24 cellular contexts compared by ENCODE assay signal in genomic region chr7:116776046-116776445, GRCh38.
A peak's percentile ranks its signal among the peaks of the same experiment; 100 is the strongest.
DNase-seq lines count a peak whose midpoint lies in the region; ATAC-seq, FAIRE-seq and TF ChIP-seq lines count a peak whose summit lies in the region.
"Had no signal": no experiment of that assay in that cellular context is flagged by ENCODE, and none has a peak within 500 bp of the region (broad histone marks: within the 10 kb centered on the region; RNA-seq: fewer than 3 reads in every experiment).

No MANE protein-coding gene starts in this region.

- no peak for TF ChIP-seq EP300 in A549 (IDR thresholded peaks at IDR 0.05)

- in situ Hi-C loops in brain microvascular endothelial cell (cut with HindIII; ENCODE audit: low pct_ligation_motif_present, low sequenced_read_pairs) = no loop called here

- DNase-seq in A549 (ENCODE audit: low read depth in 1 of 2, low spot score in 1 of 2) (no peak), HFFc6 (no peak), brain microvascular endothelial cell (no peak), GDM1 (lab: John Stamatoyannopoulos, UW) (no peak), NCI-H1436 (lab: John Stamatoyannopoulos, UW) (no peak)
- no peak for DNase-seq in activated T-cell treated with anti-CD3 and anti-CD28 coated beads, Interleukin-2, amount 50 U/mL, for 72 hours
- no peak for DNase-seq in effector memory CD4-positive, alpha-beta T cell
- DNase-seq: activated CD8-positive, alpha-beta T cell treated with anti-CD3 and anti-CD28 coated beads, Interleukin-2, amount 10 ng/mL, durations not matched to agents 7 days and 5 days; activated effector memory CD4-positive, alpha-beta T cell treated with anti-CD3 and anti-CD28 coated beads, Interleukin-2, amount 50 U/mL, for 16 hours; activated naive CD8-positive, alpha-beta T cell treated with anti-CD3 and anti-CD28 coated beads, Interleukin-2, amount 10 ng/mL, durations not matched to agents 7 days and 5 days; activated T-cell treated with anti-CD3 and anti-CD28 coated beads for 4 hours; effector memory CD8-positive, alpha-beta T cell; glutamatergic neuron; left colon; mesendoderm; naive B cell; SJCRH30; T-helper 2 cell; thyroid gland had no signal

- H3K27me3 ChIP-seq in brain microvascular endothelial cell (replicated peaks) = no peaks in the 10 kb centered on the region
- no peaks in the 10 kb centered on the region for H3K27me3 ChIP-seq in effector memory CD4-positive, alpha-beta T cell (replicated peaks; ENCODE audit: control insufficient read depth, insufficient read depth, low read length, poor library complexity, severe bottlenecking)
- H3K27me3 ChIP-seq: Peyer's patch, right atrium auricular region, SJCRH30, thyroid gland had no signal

- peaks cover 4% of the 10 kb centered on the region; the same call in 2 of the 3 replicates for H3K9me3 ChIP-seq in A549
- H3K9me3 ChIP-seq in effector memory CD4-positive, alpha-beta T cell (ENCODE audit: control insufficient read depth, low read length) = no peaks in the 10 kb centered on the region
- H3K9me3 ChIP-seq: Peyer's patch, right atrium auricular region, SJCRH30, thyroid gland had no signal

- H3K27me3 Mint-ChIP-seq in HFFc6 (ENCODE audit: insufficient read depth) (no peaks in the 10 kb centered on the region; the same call in 1 of the 2 replicates), nephron (ENCODE audit: low read depth) (no peaks in the 10 kb centered on the region)
- H3K27me3 Mint-ChIP-seq in activated T-cell treated with anti-CD3 and anti-CD28 coated beads, Interleukin-2, amount 50 U/mL, for 72 hours (ENCODE audit: low read depth) = peaks cover 23% of the 10 kb centered on the region

- no peak for FAIRE-seq in A549 (lab: Jason Lieb, UNC)
- FAIRE-seq: D721Med had no signal

- no peak for TF ChIP-seq RAD21 in A549 (conservative IDR thresholded peaks at IDR 0.05 in 1 of 2, IDR thresholded peaks at IDR 0.05 in 1 of 2)

- TF ChIP-seq CTCF in A549 (IDR thresholded peaks at IDR 0.05) = no peak
- TF ChIP-seq CTCF in HFFc6 (IDR thresholded peaks at IDR 0.05) = no peak
- TF ChIP-seq CTCF in brain microvascular endothelial cell (IDR thresholded peaks at IDR 0.05; ENCODE audit: low read depth, low read length, missing control alignments) = no peak
- no peak for TF ChIP-seq CTCF in nephron (IDR thresholded peaks at IDR 0.05; ENCODE audit: unreplicated experiment in 3 of 3)

- peak overlapping the region; percentile 72 for H3K4me2 ChIP-seq in A549

- peak overlapping the region; percentile 75 to 87 for H3K27ac ChIP-seq in A549
- H3K27ac ChIP-seq in brain microvascular endothelial cell = peak overlapping the region; percentile 69
- H3K27ac ChIP-seq in effector memory CD4-positive, alpha-beta T cell (ENCODE audit: insufficient read depth, low read length, poor library complexity, severe bottlenecking) = no peak overlapping the region
- H3K27ac ChIP-seq: HL-60, right atrium auricular region, SJCRH30, thyroid gland had no signal

- POLR2A ChIA-PET in A549 (lab: Yijun Ruan, JAX) = no interaction called here

- no peak for TF ChIP-seq POLR2A in A549 (IDR thresholded peaks at IDR 0.05; ENCODE audit: low read length)

- H3K4me3 Mint-ChIP-seq in HFFc6 = peak overlapping the region; percentile 21; the same call in 1 of the 2 replicates
- no peak overlapping the region for H3K4me3 Mint-ChIP-seq in nephron
- H3K4me3 Mint-ChIP-seq in activated T-cell treated with anti-CD3 and anti-CD28 coated beads, Interleukin-2, amount 50 U/mL, for 72 hours = no peak overlapping the region
- H3K4me3 Mint-ChIP-seq: activated CD8-positive, alpha-beta T cell treated with anti-CD3 and anti-CD28 coated beads, Interleukin-2, amount 10 ng/mL, durations not matched to agents 7 days and 5 days; activated naive CD8-positive, alpha-beta T cell treated with anti-CD3 and anti-CD28 coated beads, Interleukin-2, amount 10 ng/mL, durations not matched to agents 7 days and 5 days; effector memory CD8-positive, alpha-beta T cell; naive B cell had no signal

- H3K4me1 Mint-ChIP-seq in HFFc6 (ENCODE audit: low read depth) (peaks cover 100% of the 10 kb centered on the region), nephron (peaks cover 37% of the 10 kb centered on the region)
- H3K4me1 Mint-ChIP-seq in activated T-cell treated with anti-CD3 and anti-CD28 coated beads, Interleukin-2, amount 50 U/mL, for 72 hours (ENCODE audit: low read depth) = peaks cover 3% of the 10 kb centered on the region
- H3K4me1 Mint-ChIP-seq: activated naive CD8-positive, alpha-beta T cell treated with anti-CD3 and anti-CD28 coated beads, Interleukin-2, amount 10 ng/mL, durations not matched to agents 7 days and 5 days; naive B cell had no signal

- peak in 1 of 2 experiments; percentile 10; a peak in 3 of 6 replicates for ATAC-seq in A549
- ATAC-seq in activated T-cell treated with anti-CD3 and anti-CD28 coated beads, Interleukin-2, amount 50 U/mL, for 72 hours (replicated peaks in 1 of 2) = no peak
- ATAC-seq: activated CD8-positive, alpha-beta T cell treated with anti-CD3 and anti-CD28 coated beads, Interleukin-2, amount 10 ng/mL, durations not matched to agents 7 days and 5 days; effector memory CD8-positive, alpha-beta T cell had no signal

- H3K36me3 ChIP-seq in brain microvascular endothelial cell (replicated peaks) = peaks cover 2% of the 10 kb centered on the region
- no peaks in the 10 kb centered on the region for H3K36me3 ChIP-seq in effector memory CD4-positive, alpha-beta T cell (ENCODE audit: control insufficient read depth, insufficient read depth, low read length)
- H3K36me3 ChIP-seq: Peyer's patch, right atrium auricular region, thyroid gland had no signal

- H3K9me3 Mint-ChIP-seq in HFFc6 (peaks cover 15% of the 10 kb centered on the region), nephron (no peaks in the 10 kb centered on the region)
- H3K9me3 Mint-ChIP-seq in activated T-cell treated with anti-CD3 and anti-CD28 coated beads, Interleukin-2, amount 50 U/mL, for 72 hours = no peaks in the 10 kb centered on the region
- H3K9me3 Mint-ChIP-seq: activated naive CD8-positive, alpha-beta T cell treated with anti-CD3 and anti-CD28 coated beads, Interleukin-2, amount 10 ng/mL, durations not matched to agents 7 days and 5 days; effector memory CD8-positive, alpha-beta T cell; naive B cell had no signal

- WGBS in A549 (ENCODE audit: missing lambda C conversion rate) = 35% methylated on average over 2 of the region's 2 CpGs

- peaks cover 95% of the 10 kb centered on the region for H3K4me1 ChIP-seq in A549
- H3K4me1 ChIP-seq in effector memory CD4-positive, alpha-beta T cell (ENCODE audit: control insufficient read depth, insufficient read depth, low read length, poor library complexity, severe bottlenecking) = no peaks in the 10 kb centered on the region

- H3K27ac Mint-ChIP-seq in HFFc6 (peak overlapping the region; percentile 87), nephron (peak overlapping the region; percentile 4 to 56 (median 21))
- no peak overlapping the region for H3K27ac Mint-ChIP-seq in activated T-cell treated with anti-CD3 and anti-CD28 coated beads, Interleukin-2, amount 50 U/mL, for 72 hours
- H3K27ac Mint-ChIP-seq: activated CD8-positive, alpha-beta T cell treated with anti-CD3 and anti-CD28 coated beads, Interleukin-2, amount 10 ng/mL, durations not matched to agents 7 days and 5 days; activated naive CD8-positive, alpha-beta T cell treated with anti-CD3 and anti-CD28 coated beads, Interleukin-2, amount 10 ng/mL, durations not matched to agents 7 days and 5 days; effector memory CD8-positive, alpha-beta T cell; naive B cell had no signal

- CTCF ChIA-PET in A549 (lab: Yijun Ruan, JAX) = interaction anchor here (0.6 to 2.1 kb wide), 12 partner anchors 9 to 187 kb away, joined by 3 to 8 read pairs (median 4); partner anchors contain the start of gene MET

- H3K36me3 Mint-ChIP-seq in HFFc6 (ENCODE audit: low read depth) = peaks cover 69% of the 10 kb centered on the region
- H3K36me3 Mint-ChIP-seq in nephron (ENCODE audit: low read depth) = peaks cover 14% of the 10 kb centered on the region
- no peaks in the 10 kb centered on the region for H3K36me3 Mint-ChIP-seq in activated T-cell treated with anti-CD3 and anti-CD28 coated beads, Interleukin-2, amount 50 U/mL, for 72 hours (ENCODE audit: insufficient read depth in 2 of 2)
- H3K36me3 Mint-ChIP-seq: activated naive CD8-positive, alpha-beta T cell treated with anti-CD3 and anti-CD28 coated beads, Interleukin-2, amount 10 ng/mL, durations not matched to agents 7 days and 5 days; naive B cell had no signal

- H3K4me3 ChIP-seq in A549 (0 out of 3 replicates have a peak overlapping the region, but pooled peaks have one; percentile 4), brain microvascular endothelial cell (ENCODE audit: low read depth, low read length) (no peak overlapping the region)
- no peak overlapping the region for H3K4me3 ChIP-seq in effector memory CD4-positive, alpha-beta T cell (ENCODE audit: insufficient read depth, low read depth, low read length, poor library complexity, severe bottlenecking)
- H3K4me3 ChIP-seq: Peyer's patch, right atrium auricular region, SJCRH30, thyroid gland had no signal

TF ChIP-seq in A549, 52 proteins besides CTCF, POLR2A, EP300 and RAD21:
- TF ChIP-seq ATOH8 (CRISPR knock-in tag; IDR thresholded peaks at IDR 0.05; ENCODE audit: low read depth) = peak; percentile 29; the same call in 1 of the 2 replicates
- TF ChIP-seq CBX8 (IDR thresholded peaks at IDR 0.05) = no peak
